Comparison of ENCODE assay signal across 8 cellular contexts in genomic region chr17:59829217-59830006, GRCh38.
DNase-seq lines count a peak whose midpoint lies in the region; ATAC-seq and TF ChIP-seq lines count a peak whose summit lies in the region.

No MANE protein-coding gene starts in this region.

- peak overlapping the region; percentile 96 for H3K27ac Mint-ChIP-seq in activated CD4-positive, alpha-beta T cell treated with anti-CD3 and anti-CD28 coated beads, Interleukin-2, amount 10 ng/mL, durations not matched to agents 7 days and 5 days

- intact Hi-C loops in mucosa of descending colon (cut with DNase I, micrococcal nuclease): loop anchor here in 1 of 2 donors (10.0 kb wide), 1 partner anchor 45 kb away; no protein-coding TSS in a partner anchor

- H3K9me3 ChIP-seq in mucosa of descending colon: no peaks in the 10 kb centered on the region

- H3K4me3 Mint-ChIP-seq in activated CD4-positive, alpha-beta T cell treated with anti-CD3 and anti-CD28 coated beads, Interleukin-2, amount 10 ng/mL, durations not matched to agents 7 days and 5 days: peak overlapping the region; percentile 71

- peak overlapping the region; percentile 3 for H3K4me3 ChIP-seq in Jurkat, Clone E6-1 (ENCODE audit: low read length)
- peak overlapping the region; percentile 35 for H3K4me3 ChIP-seq in choroid plexus epithelial cell (ENCODE audit: low read depth, low read length)
- no peak overlapping the region for H3K4me3 ChIP-seq in mucosa of descending colon

- POLR2A ChIA-PET in activated CD4-positive, alpha-beta T cell treated with anti-CD3 and anti-CD28 coated beads, Interleukin-2, amount 10 ng/mL, durations not matched to agents 7 days and 5 days (lab: Charles Lee): interaction anchor here (0.9 to 5.2 kb wide), 10 partner anchors 9 to 1497 kb away, joined by 3 to 47 read pairs (median 5); no protein-coding TSS in a partner anchor

- peaks cover 25% of the 10 kb centered on the region for H3K36me3 Mint-ChIP-seq in activated CD4-positive, alpha-beta T cell treated with anti-CD3 and anti-CD28 coated beads, Interleukin-2, amount 10 ng/mL, durations not matched to agents 7 days and 5 days (ENCODE audit: low read depth)

- no peaks in the 10 kb centered on the region for H3K27me3 Mint-ChIP-seq in activated CD4-positive, alpha-beta T cell treated with anti-CD3 and anti-CD28 coated beads, Interleukin-2, amount 10 ng/mL, durations not matched to agents 7 days and 5 days

- ATAC-seq in GM21786 (IDR thresholded peaks at IDR 0.05; ENCODE audit: unreplicated experiment) (peak; percentile 71), mucosa of descending colon (peak; percentile 89)

- H3K9me3 Mint-ChIP-seq in activated CD4-positive, alpha-beta T cell treated with anti-CD3 and anti-CD28 coated beads, Interleukin-2, amount 10 ng/mL, durations not matched to agents 7 days and 5 days: no peaks in the 10 kb centered on the region

- peaks cover 83% of the 10 kb centered on the region for H3K4me1 Mint-ChIP-seq in activated CD4-positive, alpha-beta T cell treated with anti-CD3 and anti-CD28 coated beads, Interleukin-2, amount 10 ng/mL, durations not matched to agents 7 days and 5 days

- CTCF ChIA-PET in activated CD4-positive, alpha-beta T cell treated with anti-CD3 and anti-CD28 coated beads, Interleukin-2, amount 10 ng/mL, durations not matched to agents 7 days and 5 days (lab: Charles Lee): interaction anchor here (0.9 to 2.4 kb wide), 6 partner anchors 9 to 75 kb away, joined by 3 to 9 read pairs (median 5); no protein-coding TSS in a partner anchor

- TF ChIP-seq CTCF in choroid plexus epithelial cell (conservative IDR thresholded peaks at IDR 0.05; ENCODE audit: low read depth, low read length) (no peak), mucosa of descending colon (IDR thresholded peaks at IDR 0.05) (no peak)

- peak; percentile 59 for DNase-seq in activated CD4-positive, alpha-beta T cell treated with anti-CD3 and anti-CD28 coated beads, Interleukin-2, amount 10 ng/mL, durations not matched to agents 7 days and 5 days
- no peak for DNase-seq in activated CD4-positive, alpha-beta T cell treated with anti-CD3 and anti-CD28 coated beads, Interleukin-2, amount 50 U/mL, for 1 hour
- peak; percentile 50 for DNase-seq in Jurkat, Clone E6-1 (ENCODE audit: low read depth, low spot score)
- DNase-seq in RKO (ENCODE audit: low spot score) (peak; percentile 100), choroid plexus epithelial cell (ENCODE audit: low read depth) (peak; percentile 99), mucosa of descending colon (peak in 1 of 3 donors; percentile 86), iPS-NIHi11 (ENCODE audit: low spot score) (no peak)

- peaks cover 49% of the 10 kb centered on the region for H3K4me1 ChIP-seq in mucosa of descending colon (ENCODE audit: low read depth)

- H3K36me3 ChIP-seq in mucosa of descending colon (ENCODE audit: low read depth): peaks cover 4% of the 10 kb centered on the region

Comparison
In these comparisons a context has a peak if more than half of its experiments do, and no peak if none do; other contexts are left out.
1. DNase-seq: peak in activated CD4-positive, alpha-beta T cell treated with anti-CD3 and anti-CD28 coated beads, Interleukin-2, amount 10 ng/mL, durations not matched to agents 7 days and 5 days (single experiment), Jurkat, Clone E6-1 (single experiment), RKO (single experiment) and choroid plexus epithelial cell (single experiment); none in activated CD4-positive, alpha-beta T cell treated with anti-CD3 and anti-CD28 coated beads, Interleukin-2, amount 50 U/mL, for 1 hour (single experiment) and iPS-NIHi11 (single experiment).